Comparison of ENCODE assay signal across 19 cellular contexts in the genomic region with DNA sequence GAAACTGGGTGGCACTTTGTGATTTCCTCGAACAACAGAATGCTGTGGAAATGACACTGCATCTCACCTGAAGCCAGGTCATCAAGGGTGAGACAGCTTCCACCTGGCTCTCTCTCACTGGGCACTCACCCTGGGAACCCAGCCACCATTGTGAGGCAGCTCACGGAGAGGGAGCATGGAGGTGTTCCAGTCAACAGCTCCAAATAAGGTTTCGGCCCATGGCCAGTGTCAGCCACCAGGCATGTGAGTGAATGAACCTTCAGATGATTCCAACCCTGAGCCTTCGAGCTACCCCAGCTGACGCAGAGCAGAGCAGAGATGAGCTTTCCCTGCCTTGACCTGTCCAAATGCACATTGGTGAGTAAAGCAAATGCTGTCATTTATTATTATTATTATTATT.
"Had no signal": no experiment of that assay in that cellular context is flagged by ENCODE, and none has a peak within 500 bp of the region (broad histone marks: within the 10 kb centered on the region; RNA-seq: fewer than 3 reads in every experiment).

No MANE protein-coding gene starts in this region.

- H3K4me1 ChIP-seq: gastrocnemius medialis, tibial artery had no signal

- ATAC-seq: activated CD8-positive, alpha-beta memory T cell treated with anti-CD3 and anti-CD28 coated beads, Interleukin-2, amount 10 ng/mL, durations not matched to agents 7 days and 5 days; esophagus mucosa; gastrocnemius medialis; natural killer cell treated with Interleukin-12 subunit alpha and Interleukin-12 subunit beta and Interleukin-15 and Interleukin-18, amount 100 ng/mL, for 72 hours; stimulated activated naive CD8-positive, alpha-beta T cell treated with anti-CD3 and anti-CD28 coated beads, Interleukin-15, Interleukin-2, amounts not matched to agents 100 U/mL and 50 U/mL, for 24 hours had no signal

- FAIRE-seq: urothelium cell line had no signal

- DNase-seq: activated B cell treated with CpG ODN at 0.5 μM for 24 hours; activated CD4-positive, alpha-beta memory T cell treated with anti-CD3 and anti-CD28 coated beads, Interleukin-2, amount 10 ng/mL, durations not matched to agents 7 days and 5 days; activated CD4-positive, alpha-beta T cell treated with anti-CD3 and anti-CD28 coated beads for 4 hours; activated CD8-positive, alpha-beta memory T cell treated with anti-CD3 and anti-CD28 coated beads, Interleukin-2, amount 10 ng/mL, durations not matched to agents 7 days and 5 days; activated naive CD4-positive, alpha-beta T cell; activated naive CD8-positive, alpha-beta T cell treated with anti-CD3 and anti-CD28 coated beads for 36 hours; amniotic stem cell; central memory CD4-positive, alpha-beta T cell; colonic mucosa; effector CD4-positive, alpha-beta T cell; gastrocnemius medialis; posterior cingulate gyrus; retina; stimulated activated naive CD8-positive, alpha-beta T cell treated with anti-CD3 and anti-CD28 coated beads, Interleukin-15, Interleukin-2, amounts not matched to agents 100 U/mL and 50 U/mL, for 24 hours; tibial artery had no signal

- H3K36me3 ChIP-seq: colonic mucosa, gastrocnemius medialis, tibial artery had no signal

- H3K27me3 ChIP-seq: colonic mucosa, gastrocnemius medialis, tibial artery had no signal

- H3K9me3 ChIP-seq: colonic mucosa, gastrocnemius medialis, tibial artery had no signal

- H3K4me3 ChIP-seq: colonic mucosa, gastrocnemius medialis, lung, tibial artery had no signal

- H3K27ac ChIP-seq: colonic mucosa, gastrocnemius medialis, tibial artery had no signal
